15 cellular contexts compared by ENCODE assay signal in the genomic region with DNA sequence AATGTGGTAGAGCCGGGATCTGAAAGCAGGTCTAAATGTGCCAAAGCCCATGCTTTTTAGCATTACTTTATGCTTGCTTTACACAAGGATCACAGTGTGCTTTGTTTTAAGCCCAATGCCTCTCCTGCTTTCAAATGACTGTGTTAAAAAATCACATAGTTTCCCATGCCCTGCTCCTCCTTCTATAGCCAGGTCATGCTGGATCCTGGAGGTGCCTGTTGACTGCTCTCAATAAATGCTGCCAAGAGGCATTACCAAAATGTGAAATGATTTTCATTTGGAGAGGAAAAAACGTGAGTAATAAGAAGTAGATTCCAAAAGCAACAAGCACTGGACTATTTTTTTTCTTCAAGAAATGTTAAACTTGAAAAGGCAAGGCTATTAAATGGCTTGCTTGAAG.
DNase-seq lines count a peak whose midpoint lies in the region; ATAC-seq and TF ChIP-seq lines count a peak whose summit lies in the region.
"Had no signal": no experiment of that assay in that cellular context is flagged by ENCODE, and none has a peak within 500 bp of the region (broad histone marks: within the 10 kb centered on the region; RNA-seq: fewer than 3 reads in every experiment).

No MANE protein-coding gene starts in this region.

- no peak overlapping the region for H3K4me3 ChIP-seq in GM23248
- H3K4me3 ChIP-seq in coronary artery = no peak overlapping the region
- no peak overlapping the region for H3K4me3 ChIP-seq in left ventricle myocardium inferior
- no peak overlapping the region for H3K4me3 ChIP-seq in thoracic aorta
- no peak overlapping the region for H3K4me3 ChIP-seq in effector memory CD4-positive, alpha-beta T cell (ENCODE audit: insufficient read depth, low read depth, low read length, poor library complexity, severe bottlenecking)
- H3K4me3 ChIP-seq in body of pancreas = no peak overlapping the region
- H3K4me3 ChIP-seq: GM23338 had no signal

- WGBS in GM23248 (ENCODE audit: low coverage in 1 of 2, low lambda C conversion rate in 2 of 2, missing lambda C conversion rate in 2 of 2), 2 experiments = 29 to 34% methylated on average over 2 of the region's 2 CpGs
- WGBS in body of pancreas, 2 donors = 44 to 47% methylated on average over 2 of the region's 2 CpGs

- in situ Hi-C loops in GM23248 (cut with MboI) = no loop called here

- H3K27me3 ChIP-seq in GM23248 (replicated peaks; ENCODE audit: insufficient read depth) (no peaks in the 10 kb centered on the region), left ventricle myocardium inferior (ENCODE audit: low read depth) (no peaks in the 10 kb centered on the region), thoracic aorta (replicated peaks; ENCODE audit: insufficient read depth) (no peaks in the 10 kb centered on the region), body of pancreas (no peaks in the 10 kb centered on the region)
- no peaks in the 10 kb centered on the region for H3K27me3 ChIP-seq in effector memory CD4-positive, alpha-beta T cell (replicated peaks; ENCODE audit: control insufficient read depth, insufficient read depth, low read length, poor library complexity, severe bottlenecking)

- H3K79me2 ChIP-seq in GM23248 (ENCODE audit: insufficient read depth) = no peaks in the 10 kb centered on the region

- peak overlapping the region; percentile 34; the same call in 1 of the 2 replicates for H3K9ac ChIP-seq in GM23248

- no peaks in the 10 kb centered on the region; the same call in 1 of the 2 replicates for H3K9me2 ChIP-seq in GM23248 (ENCODE audit: insufficient read depth)

- H3K4me1 ChIP-seq in GM23248 (ENCODE audit: insufficient read depth) (peaks cover 61% of the 10 kb centered on the region), left ventricle myocardium inferior (peaks cover 9% of the 10 kb centered on the region), thoracic aorta (ENCODE audit: control insufficient read depth in 1 of 2, low read depth in 2 of 2) (peaks cover 24 to 72% of the 10 kb centered on the region in 2 donors), body of pancreas (no peaks in the 10 kb centered on the region)
- H3K4me1 ChIP-seq in effector memory CD4-positive, alpha-beta T cell (ENCODE audit: control insufficient read depth, insufficient read depth, low read length, poor library complexity, severe bottlenecking) = no peaks in the 10 kb centered on the region

- peak; percentile 47 for ATAC-seq in thoracic aorta (ENCODE audit: insufficient number of reproducible peaks, low FRiP score, low read depth)
- no peak for ATAC-seq in body of pancreas
- ATAC-seq: GM23338, left colon had no signal

- H3K4me2 ChIP-seq in GM23248 (ENCODE audit: unreplicated experiment) = peak overlapping the region; percentile 44
- H3K4me2 ChIP-seq: GM23338 had no signal

- DNase-seq in GM23248 = peak; percentile 78
- DNase-seq in coronary artery (ENCODE audit: low spot score) = no peak
- DNase-seq in left ventricle myocardium inferior = no peak
- no peak for DNase-seq in thoracic aorta (ENCODE audit: low spot score)
- DNase-seq in activated gamma-delta T cell treated with Interleukin-2 at 50 U/mL for 16 hours = no peak
- DNase-seq in effector memory CD4-positive, alpha-beta T cell = no peak
- DNase-seq in DMS114 treated with DMSO at 0.1 percent for 48 hours (lab: John Stamatoyannopoulos, UW; ENCODE audit: unreplicated experiment) = no peak
- no peak for DNase-seq in body of pancreas
- DNase-seq: activated CD4-positive, alpha-beta T cell treated with anti-CD3 and anti-CD28 coated beads for 4 hours; COR-L47; left colon; NCI-H1105 treated with DMSO at 0.1 percent for 48 hours; NCI-H524 treated with DMSO at 0.1 percent for 48 hours; SHP77 had no signal

- H3K36me3 ChIP-seq in GM23248 (ENCODE audit: low read depth) (no peaks in the 10 kb centered on the region), left ventricle myocardium inferior (no peaks in the 10 kb centered on the region), thoracic aorta (no peaks in the 10 kb centered on the region), body of pancreas (replicated peaks in 1 of 2; ENCODE audit: insufficient read depth in 1 of 2, low read depth in 2 of 2) (no peaks in the 10 kb centered on the region)
- H3K36me3 ChIP-seq in effector memory CD4-positive, alpha-beta T cell (ENCODE audit: control insufficient read depth, insufficient read depth, low read length) = no peaks in the 10 kb centered on the region

- H2AFZ ChIP-seq in GM23248 = no peak overlapping the region
- H2AFZ ChIP-seq: GM23338 had no signal

- no peak for TF ChIP-seq POLR2A in body of pancreas (IDR thresholded peaks at IDR 0.05)

- H3K27ac ChIP-seq in GM23248 = peak overlapping the region; percentile 81
- peak overlapping the region; percentile 72 to 77 for H3K27ac ChIP-seq in coronary artery
- peak overlapping the region; percentile 59 for H3K27ac ChIP-seq in left ventricle myocardium inferior (replicated peaks)
- H3K27ac ChIP-seq in thoracic aorta = peak overlapping the region; percentile 57 to 79
- no peak overlapping the region for H3K27ac ChIP-seq in effector memory CD4-positive, alpha-beta T cell (ENCODE audit: insufficient read depth, low read length, poor library complexity, severe bottlenecking)
- H3K27ac ChIP-seq in body of pancreas = no peak overlapping the region

- TF ChIP-seq CTCF in coronary artery (IDR thresholded peaks at IDR 0.05) (no peak), left ventricle myocardium inferior (IDR thresholded peaks at IDR 0.05; ENCODE audit: borderline replicate concordance) (no peak), thoracic aorta (IDR thresholded peaks at IDR 0.05) (no peak), body of pancreas (IDR thresholded peaks at IDR 0.05) (no peak)

- peaks cover 52% of the 10 kb centered on the region for H3F3A ChIP-seq in GM23248 (ENCODE audit: insufficient read depth)

- intact Hi-C loops in left ventricle myocardium inferior (cut with micrococcal nuclease) = no loop called here
- intact Hi-C loops in body of pancreas (cut with DNase I) = no loop called here

- H3K9me3 ChIP-seq in GM23248 (ENCODE audit: low read depth) (no peaks in the 10 kb centered on the region), left ventricle myocardium inferior (replicated peaks) (peaks cover 1% of the 10 kb centered on the region), thoracic aorta (no peaks in the 10 kb centered on the region), body of pancreas (no peaks in the 10 kb centered on the region)
- H3K9me3 ChIP-seq in effector memory CD4-positive, alpha-beta T cell (ENCODE audit: control insufficient read depth, low read length) = no peaks in the 10 kb centered on the region

- H4K20me1 ChIP-seq in GM23248 (ENCODE audit: insufficient read depth) = no peaks in the 10 kb centered on the region

Comparison
In these comparisons a context has a peak if more than half of its experiments do, and no peak if none do; other contexts are left out.
1. H3K27ac ChIP-seq: peak in GM23248 (single experiment), coronary artery (2 of 2), left ventricle myocardium inferior (single experiment) and thoracic aorta (2 of 2); none in effector memory CD4-positive, alpha-beta T cell (single experiment) and body of pancreas (0 of 4).